Comparison of ENCODE assay signal across 9 cellular contexts in genomic region chr19:43699506-43700367, GRCh38. TPM values are rescaled to one million over a fixed set of nuclear protein-coding genes. Genes with fewer than 3 reads are reported as not detected.
DNase-seq lines count a peak whose midpoint lies in the region; ATAC-seq lines count a peak whose summit lies in the region.
"Had no signal": no experiment of that assay in that cellular context is flagged by ENCODE, and none has a peak within 500 bp of the region (broad histone marks: within the 10 kb centered on the region; RNA-seq: fewer than 3 reads in every experiment).

No MANE protein-coding gene starts in this region.

- peak; percentile 30 for DNase-seq in activated CD4-positive, alpha-beta T cell treated with anti-CD3 and anti-CD28 coated beads for 36 hours
- DNase-seq in activated CD4-positive, alpha-beta T cell treated with anti-CD3 and anti-CD28 coated beads for 1 hour: no peak
- peak; percentile 20 for DNase-seq in activated naive CD8-positive, alpha-beta T cell treated with anti-CD3 and anti-CD28 coated beads, Interleukin-2, amount 50 U/mL, for 24 hours
- no peak for DNase-seq in NCI-H2107 (lab: John Stamatoyannopoulos, UW)
- DNase-seq in NCI-H446 (lab: John Stamatoyannopoulos, UW): no peak

- H3K4me3 ChIP-seq in iPS-11a (ENCODE audit: low read depth, low read length) (peak overlapping the region; percentile 13), skeletal muscle satellite cell (ENCODE audit: low read length) (peak overlapping the region; percentile 50)

- H3K4me1 ChIP-seq in skeletal muscle satellite cell (ENCODE audit: control insufficient read depth, insufficient read depth, low read length): peaks cover 24% of the 10 kb centered on the region

- ATAC-seq in activated CD4-positive, alpha-beta T cell treated with anti-CD3 and anti-CD28 coated beads for 36 hours: no peak
- ATAC-seq in activated naive CD8-positive, alpha-beta T cell treated with anti-CD3 and anti-CD28 coated beads, Interleukin-2, amount 50 U/mL, for 24 hours: no peak
- no peak for ATAC-seq in GM21528 (IDR thresholded peaks at IDR 0.05; ENCODE audit: low FRiP score, unreplicated experiment)

- peaks cover 21% of the 10 kb centered on the region for H3K4me1 Mint-ChIP-seq in activated CD4-positive, alpha-beta T cell treated with anti-CD3 and anti-CD28 coated beads for 36 hours
- peaks cover 24% of the 10 kb centered on the region for H3K4me1 Mint-ChIP-seq in activated naive CD8-positive, alpha-beta T cell treated with anti-CD3 and anti-CD28 coated beads, Interleukin-2, amount 50 U/mL, for 24 hours

- H3K27ac Mint-ChIP-seq in activated CD4-positive, alpha-beta T cell treated with anti-CD3 and anti-CD28 coated beads for 36 hours: peak overlapping the region; percentile 99
- H3K27ac Mint-ChIP-seq in activated naive CD8-positive, alpha-beta T cell treated with anti-CD3 and anti-CD28 coated beads, Interleukin-2, amount 50 U/mL, for 24 hours: peak overlapping the region; percentile 92

- CTCF ChIA-PET in activated CD4-positive, alpha-beta T cell treated with anti-CD3 and anti-CD28 coated beads for 36 hours (lab: Charles Lee): interaction anchor here (0.7 to 0.8 kb wide), 2 partner anchors 26 to 385 kb away, joined by 3 read pairs; no protein-coding TSS in a partner anchor

- H3K4me2 ChIP-seq in skeletal muscle satellite cell (ENCODE audit: low read length): peak overlapping the region; percentile 76

- intact Hi-C loops in activated CD4-positive, alpha-beta T cell treated with anti-CD3 and anti-CD28 coated beads for 36 hours (cut with DNase I, micrococcal nuclease): loop anchor here in 1 of 2 experiments (2.0 kb wide), 1 partner anchor 31 kb away; no protein-coding TSS in a partner anchor

- H3K9me3 Mint-ChIP-seq in activated CD4-positive, alpha-beta T cell treated with anti-CD3 and anti-CD28 coated beads for 36 hours (ENCODE audit: low read depth): peaks cover 2% of the 10 kb centered on the region
- H3K9me3 Mint-ChIP-seq in activated naive CD8-positive, alpha-beta T cell treated with anti-CD3 and anti-CD28 coated beads, Interleukin-2, amount 50 U/mL, for 24 hours: peaks cover 8% of the 10 kb centered on the region

- H3K9ac ChIP-seq in skeletal muscle satellite cell (ENCODE audit: low read depth, low read length): peak overlapping the region; percentile 67

- H3K4me3 Mint-ChIP-seq in activated CD4-positive, alpha-beta T cell treated with anti-CD3 and anti-CD28 coated beads for 36 hours: peak overlapping the region; percentile 69
- peak overlapping the region; percentile 80 for H3K4me3 Mint-ChIP-seq in activated naive CD8-positive, alpha-beta T cell treated with anti-CD3 and anti-CD28 coated beads, Interleukin-2, amount 50 U/mL, for 24 hours

- POLR2A ChIA-PET in activated CD4-positive, alpha-beta T cell treated with anti-CD3 and anti-CD28 coated beads for 36 hours (lab: Charles Lee): no interaction called here

- H3K27me3 Mint-ChIP-seq in activated CD4-positive, alpha-beta T cell treated with anti-CD3 and anti-CD28 coated beads for 36 hours: peaks cover 18% of the 10 kb centered on the region
- peaks cover 20% of the 10 kb centered on the region for H3K27me3 Mint-ChIP-seq in activated naive CD8-positive, alpha-beta T cell treated with anti-CD3 and anti-CD28 coated beads, Interleukin-2, amount 50 U/mL, for 24 hours

- H3K9me3 ChIP-seq in skeletal muscle satellite cell (replicated peaks; ENCODE audit: low read length): peaks cover 6% of the 10 kb centered on the region

- peaks cover 23% of the 10 kb centered on the region for H3K27me3 ChIP-seq in skeletal muscle satellite cell (ENCODE audit: control insufficient read depth, insufficient read depth, low read length)

- H3K36me3 ChIP-seq in skeletal muscle satellite cell (ENCODE audit: insufficient read depth, low read length): no peaks in the 10 kb centered on the region

- peaks cover 3% of the 10 kb centered on the region for H3K36me3 Mint-ChIP-seq in activated CD4-positive, alpha-beta T cell treated with anti-CD3 and anti-CD28 coated beads for 36 hours (ENCODE audit: low read depth)
- H3K36me3 Mint-ChIP-seq in activated naive CD8-positive, alpha-beta T cell treated with anti-CD3 and anti-CD28 coated beads, Interleukin-2, amount 50 U/mL, for 24 hours (ENCODE audit: low read depth): peaks cover 2% of the 10 kb centered on the region

RNA-seq across cellular contexts. Expression of gene IRGC, which starts 16.1 kb away (rescaled TPM):
- not detected for total RNA-seq in activated CD4-positive, alpha-beta T cell treated with anti-CD3 and anti-CD28 coated beads for 36 hours
- total RNA-seq in skeletal muscle satellite cell (2012; rRNA removed): not detected in 2 replicates
- total RNA-seq: activated CD8-positive, alpha-beta memory T cell treated with anti-CD3 and anti-CD28 coated beads for 36 hours had no signal

RNA-seq across cellular contexts. Expression of gene PLAUR, which starts 29.8 kb away (rescaled TPM):
- 10 to 100 TPM; 15.6 to 17.7 TPM for total RNA-seq in activated CD4-positive, alpha-beta T cell treated with anti-CD3 and anti-CD28 coated beads for 36 hours
- 105 and 135 TPM in 2 replicates for total RNA-seq in skeletal muscle satellite cell (2012; rRNA removed)

RNA-seq across cellular contexts. Expression of gene SMG9, which starts 55.0 kb away (rescaled TPM):
- total RNA-seq in activated CD4-positive, alpha-beta T cell treated with anti-CD3 and anti-CD28 coated beads for 36 hours: 10 to 100 TPM; 64.4 to 65.2 TPM
- 8.1 and 15.9 TPM in 2 replicates for total RNA-seq in skeletal muscle satellite cell (2012; rRNA removed)

Comparison
In these comparisons a context has a peak if more than half of its experiments do, and no peak if none do; other contexts are left out.
1. DNase-seq: peak in activated CD4-positive, alpha-beta T cell treated with anti-CD3 and anti-CD28 coated beads for 36 hours (single experiment) and activated naive CD8-positive, alpha-beta T cell treated with anti-CD3 and anti-CD28 coated beads, Interleukin-2, amount 50 U/mL, for 24 hours (single experiment); none in activated CD4-positive, alpha-beta T cell treated with anti-CD3 and anti-CD28 coated beads for 1 hour (single experiment), NCI-H2107 (single experiment) and NCI-H446 (0 of 2).